ENCODE assay signal across 12 cellular contexts in the genomic region with DNA sequence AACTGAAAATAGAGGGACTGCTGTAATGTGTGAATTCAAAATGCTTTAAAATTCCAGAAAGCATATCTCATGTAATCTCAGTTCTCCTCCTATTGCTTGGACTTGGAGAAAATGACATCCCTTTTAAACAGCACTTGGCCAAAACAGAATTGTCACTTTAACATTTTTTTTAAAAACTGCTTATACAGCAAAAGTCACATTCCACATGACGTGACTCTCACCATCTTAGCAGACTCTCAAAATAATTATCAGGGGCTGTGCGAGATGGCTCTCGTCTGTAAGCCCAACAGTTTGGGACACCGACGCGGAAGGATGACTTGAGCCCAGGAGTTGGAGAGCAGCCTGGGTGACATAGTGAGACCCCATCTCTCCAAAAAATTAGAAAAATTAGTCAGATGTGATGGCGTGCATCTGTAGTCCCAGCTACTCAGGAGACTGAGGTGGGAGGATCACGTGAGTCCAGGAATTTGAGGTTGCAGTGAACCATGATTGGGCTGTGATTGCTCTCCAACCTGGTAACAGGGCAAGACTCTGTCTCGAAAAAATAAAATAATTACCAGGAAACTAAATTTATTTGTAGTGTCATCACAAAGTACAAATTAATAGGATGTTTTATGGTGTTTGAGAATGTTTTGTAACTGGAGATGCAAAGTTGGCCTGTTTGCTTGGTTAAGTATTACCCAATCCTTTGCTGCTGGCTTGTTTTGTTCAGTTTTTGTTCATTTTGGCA. TPM values are rescaled to one million over a fixed set of nuclear protein-coding genes. Genes with fewer than 3 reads are reported as not detected.
DNase-seq lines count a peak whose midpoint lies in the region; ATAC-seq and TF ChIP-seq lines count a peak whose summit lies in the region.
"Had no signal": no experiment of that assay in that cellular context is flagged by ENCODE, and none has a peak within 500 bp of the region (broad histone marks: within the 10 kb centered on the region; RNA-seq: fewer than 3 reads in every experiment).

No MANE protein-coding gene starts in this region.

- no peak overlapping the region for H3K23ac ChIP-seq in trophoblast cell (ENCODE audit: low read length)

- H3K27me3 ChIP-seq in CD4-positive, alpha-beta T cell (ENCODE audit: control insufficient read depth, insufficient read depth, low read length), result no peaks in the 10 kb centered on the region
- H3K27me3 ChIP-seq in cardiac muscle cell (no peaks in the 10 kb centered on the region), trophoblast cell (ENCODE audit: insufficient read depth, low read length) (no peaks in the 10 kb centered on the region), H7 (ENCODE audit: control insufficient read depth, insufficient read depth, low read length) (no peaks in the 10 kb centered on the region)
- H3K27me3 ChIP-seq: BLaER1 treated with 17β-estradiol and CSF1 and Interleukin-3, amounts not matched to agents 10 nM and 100 nM; MG63 had no signal

- H3K4me2 ChIP-seq in trophoblast cell (ENCODE audit: low read length), result no peak overlapping the region

- intact Hi-C loops in CD4-positive, alpha-beta T cell (cut with DNase I, micrococcal nuclease), result no loop called here

- H3K36me3 ChIP-seq in cardiac muscle cell, result peaks cover 28% of the 10 kb centered on the region
- H3K36me3 ChIP-seq in trophoblast cell (ENCODE audit: control insufficient read depth in 1 of 2, insufficient read depth in 2 of 2, low read length in 2 of 2), result peaks cover 25 to 26% of the 10 kb centered on the region in 2 experiments
- peaks cover 11% of the 10 kb centered on the region for H3K36me3 ChIP-seq in H7 (replicated peaks; ENCODE audit: control insufficient read depth, insufficient read depth, low read length)

- H3K27me3 Mint-ChIP-seq in CD4-positive, alpha-beta T cell, result no peaks in the 10 kb centered on the region
- no peaks in the 10 kb centered on the region for H3K27me3 Mint-ChIP-seq in activated T-cell treated with anti-CD3 and anti-CD28 coated beads, Interleukin-2, amount 50 U/mL, for 72 hours (ENCODE audit: low read depth)

- CTCF ChIA-PET in CD4-positive, alpha-beta T cell (lab: Charles Lee), result no interaction called here

- H2AK5ac ChIP-seq in trophoblast cell (ENCODE audit: low read length), result no peak overlapping the region

- H2BK12ac ChIP-seq in trophoblast cell (ENCODE audit: low read length), result no peak overlapping the region

- no peaks in the 10 kb centered on the region for H3K79me1 ChIP-seq in trophoblast cell (ENCODE audit: low read length)

- H3K4me1 Mint-ChIP-seq in CD4-positive, alpha-beta T cell (ENCODE audit: low read depth), result peaks cover 86% of the 10 kb centered on the region
- peaks cover 86% of the 10 kb centered on the region for H3K4me1 Mint-ChIP-seq in activated T-cell treated with anti-CD3 and anti-CD28 coated beads, Interleukin-2, amount 50 U/mL, for 72 hours (ENCODE audit: low read depth)

- no peak for DNase-seq in CD4-positive, alpha-beta T cell
- no peak for DNase-seq in activated T-cell treated with anti-CD3 and anti-CD28 coated beads, Interleukin-2, amount 50 U/mL, for 72 hours
- DNase-seq in cardiac muscle cell (ENCODE audit: low read depth in 1 of 2, low spot score in 1 of 2) (peak in 1 of 2 donors; percentile 35), trophoblast cell (no peak), germinal center (ENCODE audit: low spot score) (no peak), H7 (no peak), NCI-H2107 treated with DMSO at 0.1 percent for 48 hours (lab: John Stamatoyannopoulos, UW; ENCODE audit: unreplicated experiment) (no peak)
- DNase-seq: effector memory CD4-positive, alpha-beta T cell; MG63; stimulated activated naive CD8-positive, alpha-beta T cell treated with anti-CD3 and anti-CD28 coated beads, Interleukin-15, Interleukin-2, amounts not matched to agents 100 U/mL and 50 U/mL, for 24 hours had no signal

- no peak overlapping the region for H3K4me3 ChIP-seq in cardiac muscle cell
- no peak overlapping the region for H3K4me3 ChIP-seq in trophoblast cell (ENCODE audit: low read depth, low read length)
- no peak overlapping the region for H3K4me3 ChIP-seq in H7 (ENCODE audit: insufficient read depth, low read depth, low read length)
- H3K4me3 ChIP-seq: BLaER1 treated with 17β-estradiol and CSF1 and Interleukin-3, amounts not matched to agents 10 nM and 100 nM; MG63 had no signal

- H3K9me3 Mint-ChIP-seq in CD4-positive, alpha-beta T cell, result no peaks in the 10 kb centered on the region
- H3K9me3 Mint-ChIP-seq in activated T-cell treated with anti-CD3 and anti-CD28 coated beads, Interleukin-2, amount 50 U/mL, for 72 hours, result no peaks in the 10 kb centered on the region

- H4K8ac ChIP-seq in trophoblast cell (ENCODE audit: low read depth, low read length), result no peak overlapping the region

- H4K12ac ChIP-seq in trophoblast cell (ENCODE audit: low read depth, low read length), result no peak overlapping the region

- H2AFZ ChIP-seq in trophoblast cell (ENCODE audit: insufficient read depth, low read length, poor library complexity), result no peak overlapping the region

- POLR2A ChIA-PET in CD4-positive, alpha-beta T cell (lab: Charles Lee), result interaction anchor here (0.8 kb wide), 1 partner anchor 919 kb away, joined by 3 read pairs; no protein-coding TSS in a partner anchor

- peak overlapping the region; percentile 1 for H3K27ac Mint-ChIP-seq in CD4-positive, alpha-beta T cell
- peak overlapping the region; percentile 76 for H3K27ac Mint-ChIP-seq in activated T-cell treated with anti-CD3 and anti-CD28 coated beads, Interleukin-2, amount 50 U/mL, for 72 hours

- H3K9ac ChIP-seq in trophoblast cell (ENCODE audit: low read length), result no peak overlapping the region

- peak overlapping the region; percentile 11 for H3K4me3 Mint-ChIP-seq in CD4-positive, alpha-beta T cell
- H3K4me3 Mint-ChIP-seq in activated T-cell treated with anti-CD3 and anti-CD28 coated beads, Interleukin-2, amount 50 U/mL, for 72 hours, result peak overlapping the region in 1 of 2 donors; percentile 60

- WGBS in trophoblast cell (ENCODE audit: extremely low coverage, insufficient coverage, insufficient read length), result no CpG with 5 or more reads among the region's 9 CpGs

- H3K79me2 ChIP-seq in trophoblast cell (ENCODE audit: control insufficient read depth, insufficient read depth, low read length, poor library complexity), result peaks cover 14% of the 10 kb centered on the region

- H3K9me3 ChIP-seq in CD4-positive, alpha-beta T cell (ENCODE audit: control insufficient read depth, low read length), result no peaks in the 10 kb centered on the region
- H3K9me3 ChIP-seq in cardiac muscle cell (ENCODE audit: low read depth) (no peaks in the 10 kb centered on the region), trophoblast cell (ENCODE audit: insufficient read depth, low read depth, low read length) (no peaks in the 10 kb centered on the region)
- H3K9me3 ChIP-seq: BLaER1 treated with 17β-estradiol and CSF1 and Interleukin-3, amounts not matched to agents 10 nM and 100 nM; MG63 had no signal

- H3K4me1 ChIP-seq in cardiac muscle cell (ENCODE audit: low read depth), result no peaks in the 10 kb centered on the region
- peaks cover 0 to 3% of the 10 kb centered on the region in 2 experiments for H3K4me1 ChIP-seq in trophoblast cell (ENCODE audit: control insufficient read depth in 1 of 2, insufficient read depth in 2 of 2, low read length in 2 of 2)

- H3K14ac ChIP-seq in trophoblast cell (ENCODE audit: low read length), result no peak overlapping the region

- no peak overlapping the region for H3K27ac ChIP-seq in CD4-positive, alpha-beta T cell (ENCODE audit: low read depth, low read length)
- H3K27ac ChIP-seq in cardiac muscle cell, result peak overlapping the region; percentile 0
- H3K27ac ChIP-seq in trophoblast cell (ENCODE audit: low read depth, low read length), result no peak overlapping the region
- H3K27ac ChIP-seq: BLaER1 treated with 17β-estradiol and CSF1 and Interleukin-3, amounts not matched to agents 10 nM and 100 nM had no signal

- peak overlapping the region; percentile 78 for H3K4ac ChIP-seq in trophoblast cell (ENCODE audit: low read depth, low read length)

- peaks cover 84% of the 10 kb centered on the region for H3K36me3 Mint-ChIP-seq in CD4-positive, alpha-beta T cell (ENCODE audit: low read depth)
- H3K36me3 Mint-ChIP-seq in activated T-cell treated with anti-CD3 and anti-CD28 coated beads, Interleukin-2, amount 50 U/mL, for 72 hours (ENCODE audit: insufficient read depth in 2 of 2), result peaks cover 8 to 34% of the 10 kb centered on the region in 2 donors

- H2BK5ac ChIP-seq in trophoblast cell (ENCODE audit: low read depth, low read length, poor library complexity), result no peak overlapping the region

- H3K18ac ChIP-seq in trophoblast cell (ENCODE audit: low read length), result no peak overlapping the region

- TF ChIP-seq CTCF in CD4-positive, alpha-beta T cell (IDR thresholded peaks at IDR 0.05), result no peak
- no peak for TF ChIP-seq CTCF in cardiac muscle cell (IDR thresholded peaks at IDR 0.05; ENCODE audit: low read depth, low read length)

- ATAC-seq in CD4-positive, alpha-beta T cell (ENCODE audit: poor library complexity), result no peak
- ATAC-seq in activated T-cell treated with anti-CD3 and anti-CD28 coated beads, Interleukin-2, amount 50 U/mL, for 72 hours (replicated peaks in 1 of 2), result no peak
- ATAC-seq in HG03354 (IDR thresholded peaks at IDR 0.05; ENCODE audit: poor library complexity, severe bottlenecking, unreplicated experiment), result no peak
- ATAC-seq: stimulated activated naive CD8-positive, alpha-beta T cell treated with anti-CD3 and anti-CD28 coated beads, Interleukin-15, Interleukin-2, amounts not matched to agents 100 U/mL and 50 U/mL, for 24 hours had no signal

- H4K91ac ChIP-seq in trophoblast cell (ENCODE audit: low read depth, low read length), result no peak overlapping the region

- H2BK120ac ChIP-seq in trophoblast cell (ENCODE audit: insufficient read depth, low read length, poor library complexity), result no peak overlapping the region

RNA-seq across cellular contexts. Expression of gene SAFB, which starts 8.8 kb away (rescaled TPM):
- total RNA-seq in CD4-positive, alpha-beta T cell, result 100 to 1,000 TPM; 195 to 200 TPM
- 100 to 1,000 TPM; 108 to 112 TPM for total RNA-seq in activated T-cell treated with anti-CD3 and anti-CD28 coated beads, Interleukin-2, amount 50 U/mL, for 72 hours
- 79.5 and 108 TPM in 2 replicates for total RNA-seq in cardiac muscle cell
- 127 and 161 TPM in 2 replicates for polyA plus RNA-seq in cardiac muscle cell
- 75.5 and 76.6 TPM in 2 replicates for polyA plus RNA-seq in trophoblast cell (2013)
- total RNA-seq in H7 (2014; rRNA removed; shearing (Covaris generic)), result 44.4 and 64.4 TPM in 2 replicates

RNA-seq across cellular contexts. Expression of gene SAFB2, which starts 9.1 kb away (rescaled TPM):
- total RNA-seq in CD4-positive, alpha-beta T cell, result 100 to 1,000 TPM; 238 to 246 TPM
- total RNA-seq in activated T-cell treated with anti-CD3 and anti-CD28 coated beads, Interleukin-2, amount 50 U/mL, for 72 hours, result 100 to 1,000 TPM in 1 of 2 donors, 10 to 100 TPM in 1; 83.2 to 106 TPM
- 36.3 and 55.5 TPM in 2 replicates for total RNA-seq in cardiac muscle cell
- 66.3 and 71.8 TPM in 2 replicates for polyA plus RNA-seq in cardiac muscle cell
- 31.8 and 32.5 TPM in 2 replicates for polyA plus RNA-seq in trophoblast cell (2013)
- total RNA-seq in H7 (2014; rRNA removed; shearing (Covaris generic)), result 26.6 and 34.3 TPM in 2 replicates

RNA-seq across cellular contexts. Expression of gene MICOS13, which starts 48.6 kb away (rescaled TPM):
- total RNA-seq in CD4-positive, alpha-beta T cell, result 10 to 100 TPM; 21.7 to 23.0 TPM
- 10 to 100 TPM; 33.8 to 34.1 TPM for total RNA-seq in activated T-cell treated with anti-CD3 and anti-CD28 coated beads, Interleukin-2, amount 50 U/mL, for 72 hours
- 59.1 and 90.7 TPM in 2 replicates for total RNA-seq in cardiac muscle cell
- 134 and 173 TPM in 2 replicates for polyA plus RNA-seq in cardiac muscle cell
- 31.3 and 32.4 TPM in 2 replicates for polyA plus RNA-seq in trophoblast cell (2013)
- total RNA-seq in H7 (2014; rRNA removed; shearing (Covaris generic)), result 53.1 and 71.4 TPM in 2 replicates

RNA-seq across cellular contexts. Expression of gene HSD11B1L, which starts 49.2 kb away (rescaled TPM):
- total RNA-seq in CD4-positive, alpha-beta T cell, result 1 to 10 TPM; 2.4 to 2.9 TPM
- 1 to 10 TPM; 3.0 to 5.1 TPM for total RNA-seq in activated T-cell treated with anti-CD3 and anti-CD28 coated beads, Interleukin-2, amount 50 U/mL, for 72 hours
- 62.5 and 80.5 TPM in 2 replicates for total RNA-seq in cardiac muscle cell
- polyA plus RNA-seq in cardiac muscle cell, result 60.1 and 61.9 TPM in 2 replicates
- polyA plus RNA-seq in trophoblast cell (2013), result 8.4 and 8.7 TPM in 2 replicates
- total RNA-seq in H7 (2014; rRNA removed; shearing (Covaris generic)), result 12.0 and 16.2 TPM in 2 replicates

RNA-seq across cellular contexts. Expression of gene RPL36, which starts 58.4 kb away (rescaled TPM):
- total RNA-seq in CD4-positive, alpha-beta T cell, result 1,000 to 10,000 TPM; 1,509 to 1,565 TPM
- 1,000 to 10,000 TPM; 1,272 to 1,302 TPM for total RNA-seq in activated T-cell treated with anti-CD3 and anti-CD28 coated beads, Interleukin-2, amount 50 U/mL, for 72 hours
- 829 and 1,053 TPM in 2 replicates for total RNA-seq in cardiac muscle cell
- 982 and 1,206 TPM in 2 replicates for polyA plus RNA-seq in cardiac muscle cell
- polyA plus RNA-seq in trophoblast cell (2013), result 1,527 and 1,530 TPM in 2 replicates
- 1,318 and 1,675 TPM in 2 replicates for total RNA-seq in H7 (2014; rRNA removed; shearing (Covaris generic))
